In genomic region chr15:25871403-25871802, GRCh38 we compare ENCODE assay signal across 10 cellular contexts. TPM values are rescaled to one million over a fixed set of nuclear protein-coding genes. Genes with fewer than 3 reads are reported as not detected.
"Had no signal": no experiment of that assay in that cellular context is flagged by ENCODE, and none has a peak within 500 bp of the region (broad histone marks: within the 10 kb centered on the region; RNA-seq: fewer than 3 reads in every experiment).

No MANE protein-coding gene starts in this region.

- H3K9ac ChIP-seq: KMS-11 had no signal

- DNase-seq: IMR-90, Karpas-422, KBM-7, KG1 had no signal

- H3K27ac Mint-ChIP-seq: IgD-negative memory B cell had no signal

- H3K27ac ChIP-seq: HL-60, KMS-11 had no signal

- H3K4me2 ChIP-seq: KMS-11 had no signal

- H3K4me3 Mint-ChIP-seq: IgD-negative memory B cell had no signal

- ATAC-seq: HepG2 had no signal

- H3K36me3 Mint-ChIP-seq: IgD-negative memory B cell had no signal

- FAIRE-seq: HepG2, HTR-8/SVneo had no signal

RNA-seq across cellular contexts. Expression of gene ATP10A, which starts 8.3 kb away (rescaled TPM):
- total RNA-seq: HT-29 had no signal
